Comparison of ENCODE assay signal across 1 cellular context in genomic region chr1:156668801-156669637, GRCh38.
TF ChIP-seq lines count a peak whose summit lies in the region.

No MANE protein-coding gene starts in this region.

TF ChIP-seq in WTC11, 78 proteins besides CTCF, POLR2A, EP300 and RAD21 (continued from another document):
- TF ChIP-seq, protein P1, sequence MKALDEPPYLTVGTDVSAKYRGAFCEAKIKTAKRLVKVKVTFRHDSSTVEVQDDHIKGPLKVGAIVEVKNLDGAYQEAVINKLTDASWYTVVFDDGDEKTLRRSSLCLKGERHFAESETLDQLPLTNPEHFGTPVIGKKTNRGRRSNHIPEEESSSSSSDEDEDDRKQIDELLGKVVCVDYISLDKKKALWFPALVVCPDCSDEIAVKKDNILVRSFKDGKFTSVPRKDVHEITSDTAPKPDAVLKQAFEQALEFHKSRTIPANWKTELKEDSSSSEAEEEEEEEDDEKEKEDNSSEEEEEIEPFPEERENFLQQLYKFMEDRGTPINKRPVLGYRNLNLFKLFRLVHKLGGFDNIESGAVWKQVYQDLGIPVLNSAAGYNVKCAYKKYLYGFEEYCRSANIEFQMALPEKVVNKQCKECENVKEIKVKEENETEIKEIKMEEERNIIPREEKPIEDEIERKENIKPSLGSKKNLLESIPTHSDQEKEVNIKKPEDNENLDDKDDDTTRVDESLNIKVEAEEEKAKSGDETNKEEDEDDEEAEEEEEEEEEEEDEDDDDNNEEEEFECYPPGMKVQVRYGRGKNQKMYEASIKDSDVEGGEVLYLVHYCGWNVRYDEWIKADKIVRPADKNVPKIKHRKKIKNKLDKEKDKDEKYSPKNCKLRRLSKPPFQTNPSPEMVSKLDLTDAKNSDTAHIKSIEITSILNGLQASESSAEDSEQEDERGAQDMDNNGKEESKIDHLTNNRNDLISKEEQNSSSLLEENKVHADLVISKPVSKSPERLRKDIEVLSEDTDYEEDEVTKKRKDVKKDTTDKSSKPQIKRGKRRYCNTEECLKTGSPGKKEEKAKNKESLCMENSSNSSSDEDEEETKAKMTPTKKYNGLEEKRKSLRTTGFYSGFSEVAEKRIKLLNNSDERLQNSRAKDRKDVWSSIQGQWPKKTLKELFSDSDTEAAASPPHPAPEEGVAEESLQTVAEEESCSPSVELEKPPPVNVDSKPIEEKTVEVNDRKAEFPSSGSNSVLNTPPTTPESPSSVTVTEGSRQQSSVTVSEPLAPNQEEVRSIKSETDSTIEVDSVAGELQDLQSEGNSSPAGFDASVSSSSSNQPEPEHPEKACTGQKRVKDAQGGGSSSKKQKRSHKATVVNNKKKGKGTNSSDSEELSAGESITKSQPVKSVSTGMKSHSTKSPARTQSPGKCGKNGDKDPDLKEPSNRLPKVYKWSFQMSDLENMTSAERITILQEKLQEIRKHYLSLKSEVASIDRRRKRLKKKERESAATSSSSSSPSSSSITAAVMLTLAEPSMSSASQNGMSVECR (CRISPR knock-in tag; IDR thresholded peaks at IDR 0.05; ENCODE audit: borderline replicate concordance): peak; percentile 51; the same call in 1 of the 2 replicates
- TF ChIP-seq SP1 (CRISPR knock-in tag; conservative IDR thresholded peaks at IDR 0.05): no peak
